Comparison of ENCODE assay signal across 31 cellular contexts in the genomic region with DNA sequence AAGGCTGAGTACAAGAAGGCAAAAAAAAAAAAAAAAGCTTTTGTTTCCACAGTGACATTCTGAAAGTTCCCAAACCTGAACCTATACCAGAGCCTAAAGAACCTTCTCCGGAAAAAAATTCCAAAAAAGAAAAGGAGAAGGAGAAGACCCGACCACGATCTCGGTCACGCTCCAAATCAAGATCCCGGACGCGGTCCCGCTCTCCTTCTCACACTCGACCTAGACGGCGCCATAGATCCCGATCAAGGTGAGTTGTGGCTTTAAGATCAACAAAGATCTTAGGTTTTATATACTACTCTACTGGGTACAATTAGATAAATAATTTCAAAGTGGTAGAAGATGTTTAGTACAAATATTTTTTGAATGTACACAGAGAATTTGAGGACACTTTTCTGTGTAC.
"Had no signal": no experiment of that assay in that cellular context is flagged by ENCODE, and none has a peak within 500 bp of the region (broad histone marks: within the 10 kb centered on the region; RNA-seq: fewer than 3 reads in every experiment).

No MANE protein-coding gene starts in this region.

- H3K4me1 ChIP-seq: colonic mucosa had no signal

- H3K4me3 Mint-ChIP-seq: activated B cell treated with CpG ODN at 0.5 μM for 24 hours; activated CD4-positive, alpha-beta memory T cell treated with anti-CD3 and anti-CD28 coated beads, Interleukin-2, amount 10 ng/mL, durations not matched to agents 7 days and 5 days; activated CD4-positive, alpha-beta T cell treated with anti-CD3 and anti-CD28 coated beads, Interleukin-2, amount 10 ng/mL, durations not matched to agents 24 days and 14 days; activated naive CD4-positive, alpha-beta T cell treated with anti-CD3 and anti-CD28 coated beads for 36 hours; activated naive CD8-positive, alpha-beta T cell; activated T-cell treated with anti-CD3 and anti-CD28 coated beads, Interleukin-2, amount 50 U/mL, for 4 hours; activated T-helper 1 cell treated with anti-CD3 and anti-CD28 coated beads, Interleukin-12 subunit alpha, Interleukin-12 subunit beta, Interleukin-2, Interleukin-4 antibody, amounts not matched to agents 30 ng/mL and 10 ng/mL and 1 ng/mL, durations not matched to agents 14 hours and 24 hours and 36 hours; T-cell; T-helper 1 cell treated with Interleukin-12 subunit alpha and Interleukin-12 subunit beta and Interleukin-4 antibody, amounts not matched to agents 30 μg/mL and 1 μg/mL, for 36 hours; T-helper 2 cell treated with Interferon-gamma antibody and Interleukin-4, amounts not matched to agents 5 μg/mL and 100 μg/mL, for 36 hours had no signal

- H3K9me3 Mint-ChIP-seq: activated B cell treated with CpG ODN at 0.5 μM for 24 hours; activated CD4-positive, alpha-beta memory T cell treated with anti-CD3 and anti-CD28 coated beads, Interleukin-2, amount 10 ng/mL, durations not matched to agents 7 days and 5 days; activated CD4-positive, alpha-beta T cell treated with anti-CD3 and anti-CD28 coated beads, Interleukin-2, amount 10 ng/mL, durations not matched to agents 24 days and 14 days; activated naive CD4-positive, alpha-beta T cell treated with anti-CD3 and anti-CD28 coated beads for 36 hours; activated T-cell treated with anti-CD3 and anti-CD28 coated beads, Interleukin-2, amount 50 U/mL, for 4 hours; activated T-helper 1 cell treated with anti-CD3 and anti-CD28 coated beads, Interleukin-12 subunit alpha, Interleukin-12 subunit beta, Interleukin-2, Interleukin-4 antibody, amounts not matched to agents 30 ng/mL and 10 ng/mL and 1 ng/mL, durations not matched to agents 14 hours and 24 hours and 36 hours; activated T-helper 2 cell treated with anti-CD3 and anti-CD28 coated beads, Interferon-gamma antibody, Interleukin-2, Interleukin-4, amounts not matched to agents 10 μg/mL and 5 μg/mL and 100 μg/mL, durations not matched to agents 14 hours and 24 hours and 36 hours; T-cell; T-helper 1 cell treated with Interleukin-12 subunit alpha and Interleukin-12 subunit beta and Interleukin-4 antibody, amounts not matched to agents 30 μg/mL and 1 μg/mL, for 36 hours; T-helper 2 cell treated with Interferon-gamma antibody and Interleukin-4, amounts not matched to agents 5 μg/mL and 100 μg/mL, for 36 hours had no signal

- H3K27me3 ChIP-seq: body of pancreas, cardiac muscle cell, colonic mucosa had no signal

- H3K4me3 ChIP-seq: body of pancreas, cardiac muscle cell, colonic mucosa had no signal

- H3K27ac Mint-ChIP-seq: activated B cell treated with CpG ODN at 0.5 μM for 24 hours; activated CD4-positive, alpha-beta memory T cell treated with anti-CD3 and anti-CD28 coated beads, Interleukin-2, amount 10 ng/mL, durations not matched to agents 7 days and 5 days; activated CD4-positive, alpha-beta T cell treated with anti-CD3 and anti-CD28 coated beads, Interleukin-2, amount 10 ng/mL, durations not matched to agents 24 days and 14 days; activated naive CD4-positive, alpha-beta T cell treated with anti-CD3 and anti-CD28 coated beads for 36 hours; activated naive CD8-positive, alpha-beta T cell; activated T-helper 1 cell treated with anti-CD3 and anti-CD28 coated beads, Interleukin-12 subunit alpha, Interleukin-12 subunit beta, Interleukin-2, Interleukin-4 antibody, amounts not matched to agents 30 ng/mL and 10 ng/mL and 1 ng/mL, durations not matched to agents 14 hours and 24 hours and 36 hours; activated T-helper 2 cell treated with anti-CD3 and anti-CD28 coated beads, Interferon-gamma antibody, Interleukin-2, Interleukin-4, amounts not matched to agents 10 μg/mL and 5 μg/mL and 100 μg/mL, durations not matched to agents 14 hours and 24 hours and 36 hours; T-cell; T-helper 1 cell treated with Interleukin-12 subunit alpha and Interleukin-12 subunit beta and Interleukin-4 antibody, amounts not matched to agents 30 μg/mL and 1 μg/mL, for 36 hours; T-helper 2 cell treated with Interferon-gamma antibody and Interleukin-4, amounts not matched to agents 5 μg/mL and 100 μg/mL, for 36 hours had no signal

- H3K27me3 Mint-ChIP-seq: activated B cell treated with CpG ODN at 0.5 μM for 24 hours; activated CD4-positive, alpha-beta memory T cell treated with anti-CD3 and anti-CD28 coated beads, Interleukin-2, amount 10 ng/mL, durations not matched to agents 7 days and 5 days; activated CD4-positive, alpha-beta T cell treated with anti-CD3 and anti-CD28 coated beads, Interleukin-2, amount 10 ng/mL, durations not matched to agents 24 days and 14 days; activated naive CD8-positive, alpha-beta T cell; T-cell had no signal

- H3K9me3 ChIP-seq: body of pancreas, colonic mucosa had no signal

- FAIRE-seq: endometrium, frontal cortex had no signal

- ATAC-seq: activated CD4-positive, CD25-positive, alpha-beta regulatory T cell treated with anti-CD3 and anti-CD28 coated beads, Interleukin-2, amount 50 U/mL, for 24 hours; activated T-cell treated with anti-CD3 and anti-CD28 coated beads, Interleukin-2, amount 50 U/mL, for 4 hours; body of pancreas; esophagus mucosa; T-cell had no signal

- H3K27ac ChIP-seq: body of pancreas, cardiac muscle cell, colonic mucosa, WERI-Rb-1 had no signal

- DNase-seq: activated B cell treated with CpG ODN at 0.5 μM for 24 hours; activated CD4-positive, alpha-beta memory T cell treated with anti-CD3 and anti-CD28 coated beads, Interleukin-2, amount 10 ng/mL, durations not matched to agents 7 days and 5 days; activated CD4-positive, alpha-beta T cell treated with anti-CD3 and anti-CD28 coated beads, Interleukin-2, amount 10 ng/mL, durations not matched to agents 24 days and 14 days; activated CD4-positive, alpha-beta T cell treated with anti-CD3 and anti-CD28 coated beads, Interleukin-2, amount 50 U/mL, for 4 hours; activated CD8-positive, alpha-beta memory T cell treated with anti-CD3 and anti-CD28 coated beads, Interleukin-2, amount 50 U/mL, for 48 hours; activated effector memory CD4-positive, alpha-beta T cell treated with anti-CD3 and anti-CD28 coated beads, Interleukin-2, amount 50 U/mL, for 16 hours; activated naive CD4-positive, alpha-beta T cell treated with anti-CD3 and anti-CD28 coated beads for 36 hours; activated T-cell treated with anti-CD3 and anti-CD28 coated beads for 4 hours; activated T-cell treated with anti-CD3 and anti-CD28 coated beads, Interleukin-2, amount 50 U/mL, for 4 hours; amniotic stem cell; anterior cingulate cortex; body of pancreas; central memory CD4-positive, alpha-beta T cell; cerebellar nuclear complex; colonic mucosa; effector CD8-positive, alpha-beta T cell; foreskin fibroblast; SW 1271; T-cell; T1000; WERI-Rb-1 had no signal
